7 cellular contexts compared by ENCODE assay signal in the genomic region with DNA sequence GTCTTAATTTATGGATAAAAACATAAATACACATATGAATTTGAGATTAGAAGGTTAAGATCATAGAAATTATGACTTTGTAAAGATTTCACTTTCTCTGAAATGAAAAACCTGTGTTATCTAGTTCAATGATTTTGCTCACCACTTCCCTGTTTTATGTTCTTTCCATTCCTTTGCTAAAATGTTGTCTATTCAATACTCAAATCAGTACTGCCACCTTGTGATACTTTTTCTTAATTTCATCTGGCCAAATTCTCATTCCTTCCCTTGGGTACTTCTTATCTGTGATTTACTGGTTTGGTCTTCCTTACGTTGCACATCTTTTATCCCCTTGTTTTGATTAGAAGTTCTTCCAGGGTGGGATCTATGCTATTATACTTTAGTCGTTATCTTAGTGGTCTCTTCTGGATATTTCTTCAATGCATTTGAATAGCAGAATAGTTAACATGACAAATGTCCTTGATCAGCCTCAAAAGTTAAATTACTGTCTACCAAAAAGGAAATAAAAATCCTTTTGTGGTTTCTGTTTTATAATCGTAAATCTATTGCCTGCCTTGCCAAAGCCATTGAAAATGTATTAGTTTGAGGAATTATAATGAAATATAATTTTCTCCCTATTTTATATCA.
A peak's percentile ranks its signal among the peaks of the same experiment; 100 is the strongest.
DNase-seq lines count a peak whose midpoint lies in the region; ATAC-seq and TF ChIP-seq lines count a peak whose summit lies in the region.

No MANE protein-coding gene starts in this region.

- peaks cover 14% of the 10 kb centered on the region; the same call in 1 of the 2 replicates for H3K27me3 ChIP-seq in OCI-LY3 (ENCODE audit: low read depth, low read length)

- H3K9me3 Mint-ChIP-seq in stimulated activated effector memory CD8-positive, alpha-beta T cell treated with anti-CD3 and anti-CD28 coated beads, Interleukin-12 subunit alpha, Interleukin-12 subunit beta, amount 100 ng/mL, for 72 hours = no peaks in the 10 kb centered on the region

- H3K9ac ChIP-seq in OCI-LY3 (ENCODE audit: low read length) = no peak overlapping the region

- H4K20me1 ChIP-seq in OCI-LY3 (ENCODE audit: insufficient read depth, low read length) = peaks cover 16% of the 10 kb centered on the region; the same call in 1 of the 2 replicates

- H3K4me3 ChIP-seq in OCI-LY3 (ENCODE audit: low read length) (peak overlapping the region; percentile 20; the same call in 1 of the 2 replicates), epithelial cell of proximal tubule (ENCODE audit: low read depth, low read length) (no peak overlapping the region)

- peaks cover 22% of the 10 kb centered on the region for H3K4me1 ChIP-seq in OCI-LY3 (ENCODE audit: low read length)

- intact Hi-C loops in sciatic nerve (cut with DNase I) = loop anchor here (10.0 kb wide), 1 partner anchor 358 kb away; no protein-coding TSS in a partner anchor

- ATAC-seq in HG02973 (IDR thresholded peaks at IDR 0.05; ENCODE audit: unreplicated experiment) (peak; percentile 55), sciatic nerve (peak; percentile 64)
- ATAC-seq in stimulated activated effector memory CD8-positive, alpha-beta T cell treated with anti-CD3 and anti-CD28 coated beads, Interleukin-12 subunit alpha, Interleukin-12 subunit beta, amount 100 ng/mL, for 72 hours = no peak

- peak overlapping the region; percentile 52 for H3K4me2 ChIP-seq in OCI-LY3 (ENCODE audit: low read length)

- no peak overlapping the region for H3K27ac ChIP-seq in OCI-LY3 (ENCODE audit: low read length)

- no peak overlapping the region for H2AFZ ChIP-seq in OCI-LY3 (ENCODE audit: low read depth, low read length)

- no peak overlapping the region for H3K27ac Mint-ChIP-seq in stimulated activated effector memory CD8-positive, alpha-beta T cell treated with anti-CD3 and anti-CD28 coated beads, Interleukin-12 subunit alpha, Interleukin-12 subunit beta, amount 100 ng/mL, for 72 hours

- H3K4me1 Mint-ChIP-seq in stimulated activated effector memory CD8-positive, alpha-beta T cell treated with anti-CD3 and anti-CD28 coated beads, Interleukin-12 subunit alpha, Interleukin-12 subunit beta, amount 100 ng/mL, for 72 hours = no peaks in the 10 kb centered on the region

- TF ChIP-seq CTCF in GM12873 (IDR thresholded peaks at IDR 0.05; ENCODE audit: insufficient read depth, low read depth, low read length, missing control alignments) (peak; percentile 38), OCI-LY3 (IDR thresholded peaks at IDR 0.05; ENCODE audit: low read depth, low read length) (peak; percentile 50), epithelial cell of proximal tubule (conservative IDR thresholded peaks at IDR 0.05; ENCODE audit: low read depth, low read length) (peak; percentile 58)

- H3K9me3 ChIP-seq in OCI-LY3 (ENCODE audit: insufficient read depth, low read length) = no peaks in the 10 kb centered on the region

- no peaks in the 10 kb centered on the region for H3K79me2 ChIP-seq in OCI-LY3 (ENCODE audit: low read length)

- H3K36me3 Mint-ChIP-seq in stimulated activated effector memory CD8-positive, alpha-beta T cell treated with anti-CD3 and anti-CD28 coated beads, Interleukin-12 subunit alpha, Interleukin-12 subunit beta, amount 100 ng/mL, for 72 hours = no peaks in the 10 kb centered on the region

- DNase-seq in epithelial cell of proximal tubule (ENCODE audit: low read depth) (no peak), sciatic nerve (ENCODE audit: low spot score) (no peak), DMS79 (lab: John Stamatoyannopoulos, UW) (no peak)
- DNase-seq in stimulated activated effector memory CD8-positive, alpha-beta T cell treated with anti-CD3 and anti-CD28 coated beads, Interleukin-12 subunit alpha, Interleukin-12 subunit beta, amount 100 ng/mL, for 72 hours (ENCODE audit: low spot score in 2 of 2) = no peak

- no peak overlapping the region for H3K4me3 Mint-ChIP-seq in stimulated activated effector memory CD8-positive, alpha-beta T cell treated with anti-CD3 and anti-CD28 coated beads, Interleukin-12 subunit alpha, Interleukin-12 subunit beta, amount 100 ng/mL, for 72 hours

- no peaks in the 10 kb centered on the region for H3K36me3 ChIP-seq in OCI-LY3 (replicated peaks; ENCODE audit: low read depth, low read length)
